ENCODE assay signal across 8 cellular contexts in genomic region chr4:77358315-77358928, GRCh38.
DNase-seq lines count a peak whose midpoint lies in the region; ATAC-seq, FAIRE-seq and TF ChIP-seq lines count a peak whose summit lies in the region.

No MANE protein-coding gene starts in this region.

- H3K27me3 ChIP-seq in kidney epithelial cell (ENCODE audit: control insufficient read depth, insufficient read depth, low read length), result peaks cover 5% of the 10 kb centered on the region

- H3K4me3 ChIP-seq in kidney epithelial cell (ENCODE audit: low read depth, low read length), result no peak overlapping the region

- TF ChIP-seq POLR2A in GM18505 (IDR thresholded peaks at IDR 0.05; ENCODE audit: borderline replicate concordance, extremely low read depth, insufficient read depth, insufficient read length), result no peak

- intact Hi-C loops in MCF 10A (cut with micrococcal nuclease), result loop anchor here (1.0 kb wide), 2 partner anchors 49 to 118 kb away; no protein-coding TSS in a partner anchor

- ATAC-seq in GM18505 (IDR thresholded peaks at IDR 0.05; ENCODE audit: unreplicated experiment) (no peak), HG03280 (IDR thresholded peaks at IDR 0.05; ENCODE audit: unreplicated experiment) (no peak)

- H3K36me3 Mint-ChIP-seq in MCF 10A (ENCODE audit: insufficient read depth, unreplicated experiment), result no peaks in the 10 kb centered on the region

- FAIRE-seq in GM19239 (lab: Jason Lieb, UNC), result peak; percentile 57
- no peak for FAIRE-seq in urothelium cell line (lab: Jason Lieb, UNC)

- DNase-seq in COLO668 (lab: John Stamatoyannopoulos, UW; ENCODE audit: unreplicated experiment), result peak; percentile 13
- DNase-seq in GM19239 (ENCODE audit: insufficient read length, low spot score), result peak; percentile 13
- DNase-seq in NCI-H1694 (lab: John Stamatoyannopoulos, UW), result peak; percentile 29
- DNase-seq in MCF 10A (ENCODE audit: unreplicated experiment), result peak; percentile 59
- peak; percentile 2 for DNase-seq in kidney epithelial cell (ENCODE audit: low read depth)
- peak; percentile 59 for DNase-seq in urothelium cell line (ENCODE audit: low spot score)

- H3K9me3 Mint-ChIP-seq in MCF 10A (ENCODE audit: unreplicated experiment), result no peaks in the 10 kb centered on the region

- CTCF ChIA-PET in MCF 10A (lab: Yijun Ruan, JAX), result interaction anchor here (0.5 to 14.2 kb wide), 67 partner anchors 8 to 1051 kb away, joined by 3 to 420 read pairs (median 4); no protein-coding TSS in a partner anchor

- H3K27me3 Mint-ChIP-seq in MCF 10A (ENCODE audit: insufficient read depth, unreplicated experiment), result no peaks in the 10 kb centered on the region

- POLR2A ChIA-PET in MCF 10A (lab: Yijun Ruan, JAX), result interaction anchor here (0.6 to 1.0 kb wide), 4 partner anchors 8 to 118 kb away, joined by 3 to 5 read pairs (median 4); no protein-coding TSS in a partner anchor

- H3K27ac Mint-ChIP-seq in MCF 10A (ENCODE audit: low read depth, unreplicated experiment), result no peak overlapping the region

- peak; percentile 64 for TF ChIP-seq CTCF in MCF 10A (IDR thresholded peaks at IDR 0.05; ENCODE audit: unreplicated experiment)
- TF ChIP-seq CTCF in kidney epithelial cell (IDR thresholded peaks at IDR 0.05; ENCODE audit: insufficient read depth, low read length, poor library complexity, severe bottlenecking), result peak; percentile 67

- no peak overlapping the region for H3K4me3 Mint-ChIP-seq in MCF 10A (ENCODE audit: unreplicated experiment)

- BruUV-seq in MCF 10A (replicated peaks; lab: Mats Ljungman, UMichigan), result no TSS peak

- no peaks in the 10 kb centered on the region for H3K36me3 ChIP-seq in kidney epithelial cell (ENCODE audit: control insufficient read depth, insufficient read depth, low read length)

- H3K4me1 Mint-ChIP-seq in MCF 10A (ENCODE audit: insufficient read depth, unreplicated experiment), result peaks cover 6% of the 10 kb centered on the region

Comparison
In these comparisons a context has a peak if more than half of its experiments do, and no peak if none do; other contexts are left out.
1. DNase-seq: peak in every context shown above with its lines; median percentile 59 in MCF 10A; 59 in urothelium cell line; 29 in NCI-H1694; 13 in COLO668; 13 in GM19239; 2 in kidney epithelial cell.